Comparison of ENCODE assay signal across 8 cellular contexts in genomic region chr6:89970609-89971337, GRCh38.
DNase-seq lines count a peak whose midpoint lies in the region; ATAC-seq, FAIRE-seq and TF ChIP-seq lines count a peak whose summit lies in the region.

No MANE protein-coding gene starts in this region.

- H3K9me3 Mint-ChIP-seq in effector memory CD8-positive, alpha-beta T cell, result no peaks in the 10 kb centered on the region

- H4K91ac ChIP-seq in mesenchymal stem cell (ENCODE audit: low read length), result no peak overlapping the region

- FAIRE-seq in D721Med (lab: Jason Lieb, UNC) (peak; percentile 75), RCC 7860 (lab: Jason Lieb, UNC) (no peak)

- H3K4me1 ChIP-seq in Karpas-422 (ENCODE audit: low read length) (no peaks in the 10 kb centered on the region), mesenchymal stem cell (ENCODE audit: control insufficient read depth, insufficient read depth, low read depth, low read length) (no peaks in the 10 kb centered on the region)

- H4K8ac ChIP-seq in mesenchymal stem cell (ENCODE audit: low read length), result no peak overlapping the region

- no peak overlapping the region for H3K4me3 ChIP-seq in Karpas-422 (ENCODE audit: low read length)
- no peak overlapping the region for H3K4me3 ChIP-seq in mesenchymal stem cell (ENCODE audit: insufficient read depth in 1 of 2, low read depth in 1 of 2, low read length in 2 of 2)

- peaks cover 3% of the 10 kb centered on the region for H3K36me3 Mint-ChIP-seq in effector memory CD8-positive, alpha-beta T cell (ENCODE audit: insufficient read depth)

- TF ChIP-seq CTCF in D721Med (IDR thresholded peaks at IDR 0.05; ENCODE audit: insufficient read depth, missing control alignments), result peak; percentile 87

- no peak overlapping the region for H3K18ac ChIP-seq in mesenchymal stem cell (ENCODE audit: low read depth in 1 of 2, low read length in 2 of 2)

- no peak overlapping the region for H2AK5ac ChIP-seq in mesenchymal stem cell (ENCODE audit: low read length, severe bottlenecking)

- H3K79me1 ChIP-seq in mesenchymal stem cell (replicated peaks; ENCODE audit: low read length, poor library complexity, severe bottlenecking), result no peaks in the 10 kb centered on the region

- no peaks in the 10 kb centered on the region for H3K79me2 ChIP-seq in Karpas-422 (ENCODE audit: low read length)

- H3K4ac ChIP-seq in mesenchymal stem cell (ENCODE audit: low read depth in 1 of 2, low read length in 2 of 2), result no peak overlapping the region

- H3K9me2 ChIP-seq in Karpas-422 (replicated peaks; ENCODE audit: insufficient read depth, low read length), result no peaks in the 10 kb centered on the region

- H2BK5ac ChIP-seq in mesenchymal stem cell (ENCODE audit: low read depth, low read length, poor library complexity, severe bottlenecking), result no peak overlapping the region

- H3K27me3 Mint-ChIP-seq in effector memory CD8-positive, alpha-beta T cell, result no peaks in the 10 kb centered on the region

- no peak overlapping the region for H2BK120ac ChIP-seq in mesenchymal stem cell (ENCODE audit: low read depth, low read length)

- H2BK12ac ChIP-seq in mesenchymal stem cell (ENCODE audit: low read length in 2 of 2), result no peak overlapping the region

- H2AFZ ChIP-seq in Karpas-422 (ENCODE audit: low read length), result no peak overlapping the region
- H2AFZ ChIP-seq in mesenchymal stem cell (ENCODE audit: low read depth, low read length), result no peak overlapping the region

- ATAC-seq in effector memory CD8-positive, alpha-beta T cell (replicated peaks), result peak; percentile 49
- ATAC-seq in HG03097 (IDR thresholded peaks at IDR 0.05; ENCODE audit: low FRiP score, unreplicated experiment), result no peak

- no peak overlapping the region for H3K9ac ChIP-seq in Karpas-422 (ENCODE audit: low read length)
- H3K9ac ChIP-seq in mesenchymal stem cell (ENCODE audit: low read length), result peak overlapping the region; percentile 2

- H3K36me3 ChIP-seq in Karpas-422 (ENCODE audit: insufficient read depth, low read length) (no peaks in the 10 kb centered on the region), mesenchymal stem cell (ENCODE audit: control insufficient read depth in 1 of 2, insufficient read depth in 2 of 2, low read depth in 1 of 2, low read length in 2 of 2) (no peaks in the 10 kb centered on the region)

- 65% methylated on average over 6 of the region's 8 CpGs for WGBS in mesenchymal stem cell

- H3K9me3 ChIP-seq in Karpas-422 (ENCODE audit: low read length) (no peaks in the 10 kb centered on the region), mesenchymal stem cell (ENCODE audit: control insufficient read depth, low read length) (no peaks in the 10 kb centered on the region)

- no peak overlapping the region for H2BK15ac ChIP-seq in mesenchymal stem cell (ENCODE audit: low read depth, poor library complexity, severe bottlenecking)

- no peak overlapping the region for H3K23ac ChIP-seq in mesenchymal stem cell (ENCODE audit: low read length in 2 of 2)

- H3K4me3 Mint-ChIP-seq in effector memory CD8-positive, alpha-beta T cell, result no peak overlapping the region

- H4K20me1 ChIP-seq in Karpas-422 (ENCODE audit: insufficient read depth, low read depth, low read length), result no peaks in the 10 kb centered on the region

- peaks cover 0 to 11% of the 10 kb centered on the region in 2 donors for H3K4me1 Mint-ChIP-seq in effector memory CD8-positive, alpha-beta T cell (ENCODE audit: low read depth in 2 of 2)

- H3K27me3 ChIP-seq in Karpas-422 (ENCODE audit: low read length), result no peaks in the 10 kb centered on the region
- H3K27me3 ChIP-seq in mesenchymal stem cell (ENCODE audit: control insufficient read depth in 1 of 2, insufficient read depth in 1 of 2, low read length in 2 of 2), result peaks cover 0 to 24% of the 10 kb centered on the region in 2 experiments

- H3K27ac ChIP-seq in Karpas-422 (ENCODE audit: low read length) (no peak overlapping the region), mesenchymal stem cell (ENCODE audit: low read length, poor library complexity, severe bottlenecking) (no peak overlapping the region)

- H3K27ac Mint-ChIP-seq in effector memory CD8-positive, alpha-beta T cell, result peak overlapping the region in 1 of 2 donors; percentile 14

- DNase-seq in D721Med (ENCODE audit: insufficient read length, low spot score) (no peak), Karpas-422 (peak; percentile 58), RCC 7860 (ENCODE audit: low spot score) (peak; percentile 29), mesenchymal stem cell (peak; percentile 67), HK-2 (ENCODE audit: unreplicated experiment) (no peak)
- DNase-seq in effector memory CD8-positive, alpha-beta T cell, result no peak
- DNase-seq in stimulated activated CD4-positive, alpha-beta T cell treated with anti-CD3 and anti-CD28 coated beads, Interleukin-4, amount 100 ng/mL, for 1 hour, result no peak

- H3K4me2 ChIP-seq in Karpas-422 (ENCODE audit: low read depth, low read length, poor library complexity, severe bottlenecking) (no peak overlapping the region), mesenchymal stem cell (ENCODE audit: low read length, poor library complexity, severe bottlenecking) (no peak overlapping the region)

- no peak overlapping the region for H3K14ac ChIP-seq in mesenchymal stem cell (ENCODE audit: low read length in 2 of 2)

Comparison
In these comparisons a context has a peak if more than half of its experiments do, and no peak if none do; other contexts are left out.
1. DNase-seq: peak in Karpas-422 (single experiment), RCC 7860 (single experiment) and mesenchymal stem cell (single experiment); none in D721Med (single experiment), effector memory CD8-positive, alpha-beta T cell (0 of 3), stimulated activated CD4-positive, alpha-beta T cell treated with anti-CD3 and anti-CD28 coated beads, Interleukin-4, amount 100 ng/mL, for 1 hour (single experiment) and HK-2 (single experiment).